ENCODE assay signal across 21 cellular contexts in the genomic region with DNA sequence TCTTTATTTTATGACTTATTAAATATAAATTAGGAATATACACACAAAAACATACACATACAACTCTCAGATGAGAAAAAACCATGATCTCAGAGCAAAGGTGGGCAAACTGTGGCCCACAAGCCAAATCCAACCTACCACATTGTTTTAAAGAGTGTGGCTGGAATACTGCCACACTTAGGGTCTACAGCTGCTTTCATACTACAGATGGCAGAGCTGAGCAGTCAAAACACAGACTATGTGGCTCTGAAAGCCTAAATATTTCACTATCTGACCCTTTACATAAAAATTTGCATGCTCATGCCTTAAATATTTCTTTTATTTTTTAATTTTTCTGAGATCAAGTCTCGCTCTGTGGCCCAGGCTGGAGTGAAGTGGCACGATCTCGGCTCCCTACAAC. TPM values are rescaled to one million over a fixed set of nuclear protein-coding genes. Genes with fewer than 3 reads are reported as not detected.
DNase-seq lines count a peak whose midpoint lies in the region; ATAC-seq and TF ChIP-seq lines count a peak whose summit lies in the region.
"Had no signal": no experiment of that assay in that cellular context is flagged by ENCODE, and none has a peak within 500 bp of the region (broad histone marks: within the 10 kb centered on the region; RNA-seq: fewer than 3 reads in every experiment).

No MANE protein-coding gene starts in this region.

- H3K27ac ChIP-seq in hepatocyte: no peak overlapping the region
- H3K27ac ChIP-seq: A549, SK-N-MC had no signal

- TF ChIP-seq CTCF in astrocyte of the cerebellum (IDR thresholded peaks at IDR 0.05; ENCODE audit: low read depth, low read length, missing control alignments) (peak; percentile 2), hepatocyte (IDR thresholded peaks at IDR 0.05; ENCODE audit: poor library complexity) (peak; percentile 14)

- no peaks in the 10 kb centered on the region for H3K9me3 ChIP-seq in hepatocyte (ENCODE audit: low read depth)
- H3K9me3 ChIP-seq: A549 had no signal

- intact Hi-C loops in Right ventricle myocardium inferior (cut with DNase I): no loop called here

- peaks cover 74% of the 10 kb centered on the region for H3K79me2 ChIP-seq in hepatocyte

- in situ Hi-C loops in astrocyte of the cerebellum (cut with HindIII; ENCODE audit: low sequenced_read_pairs): no loop called here

- H3K4me3 ChIP-seq in astrocyte of the cerebellum (ENCODE audit: low read depth, low read length) (no peak overlapping the region), hepatocyte (no peak overlapping the region)
- H3K4me3 ChIP-seq: A549, SK-N-MC had no signal

- 97% methylated on average over 3 of the region's 3 CpGs for WGBS in hepatocyte (ENCODE audit: low lambda C conversion rate, missing lambda C conversion rate)

- H4K20me1 ChIP-seq in hepatocyte (ENCODE audit: insufficient read depth, poor library complexity, severe bottlenecking): peaks cover 32% of the 10 kb centered on the region

- ATAC-seq in GM21529 (IDR thresholded peaks at IDR 0.05; ENCODE audit: unreplicated experiment) (no peak), Right ventricle myocardium inferior (no peak)
- ATAC-seq: HCT116 had no signal

- no peak overlapping the region for H3K4me2 ChIP-seq in hepatocyte
- H3K4me2 ChIP-seq: A549 had no signal

- peak; percentile 34 for DNase-seq in D341Med (ENCODE audit: low spot score)
- peak; percentile 14 for DNase-seq in EH (ENCODE audit: low read depth)
- no peak for DNase-seq in astrocyte of the cerebellum (ENCODE audit: low read depth)
- no peak for DNase-seq in hepatocyte (ENCODE audit: low spot score)
- no peak for DNase-seq in NCI-H82 (lab: John Stamatoyannopoulos, UW)
- DNase-seq in Right ventricle myocardium inferior (ENCODE audit: missing footprints): no peak
- DNase-seq: DMS79 treated with DMSO at 0.1 percent for 48 hours, GOT3, Kasumi-1, NCI-H187, NCI-H2227 treated with DMSO at 0.1 percent for 48 hours, NCI-H510A, OCI-M1, SHP77 treated with DMSO at 0.1 percent for 48 hours had no signal

- no peaks in the 10 kb centered on the region for H3K9me2 ChIP-seq in hepatocyte (replicated peaks; ENCODE audit: insufficient read depth)

- no peaks in the 10 kb centered on the region for H3K27me3 ChIP-seq in hepatocyte

- H3K4me1 ChIP-seq in hepatocyte (ENCODE audit: insufficient read depth): no peaks in the 10 kb centered on the region
- H3K4me1 ChIP-seq: A549 had no signal

- no peaks in the 10 kb centered on the region for H3K36me3 ChIP-seq in hepatocyte (replicated peaks; ENCODE audit: insufficient read depth, low read depth)

- H2AFZ ChIP-seq in hepatocyte: no peak overlapping the region

RNA-seq across cellular contexts. Expression of a gene that starts 28.3 kb away (rescaled TPM):
- total RNA-seq in hepatocyte (19.2 and 22.6 TPM in 2 replicates), Right ventricle myocardium inferior (1.1 TPM)
- polyA plus RNA-seq in hepatocyte: 30.5 and 36.3 TPM in 2 replicates
- total RNA-seq: G401 had no signal

RNA-seq across cellular contexts. Expression of a gene that starts 35.3 kb away (rescaled TPM):
- total RNA-seq in hepatocyte: 146 and 174 TPM in 2 replicates
- 1,138 and 1,156 TPM in 2 replicates for polyA plus RNA-seq in hepatocyte
- total RNA-seq in Right ventricle myocardium inferior: 1,774 TPM

RNA-seq across cellular contexts. Expression of a gene that starts 35.5 kb away (rescaled TPM):
- total RNA-seq in hepatocyte: 0.76 and 1.7 TPM in 2 replicates
- 2.2 and 4.1 TPM in 2 replicates for polyA plus RNA-seq in hepatocyte
- 0.24 TPM for total RNA-seq in Right ventricle myocardium inferior
- polyA plus RNA-seq: CD14-positive monocyte, IgD-negative memory B cell had no signal

Comparison
In these comparisons a context has a peak if more than half of its experiments do, and no peak if none do; other contexts are left out.
1. DNase-seq: peak in D341Med (single experiment) and EH (single experiment); none in astrocyte of the cerebellum (single experiment), hepatocyte (single experiment), NCI-H82 (single experiment) and Right ventricle myocardium inferior (single experiment).
2. RNA of a gene that starts 35.3 kb away (total RNA-seq): 1,774 TPM in Right ventricle myocardium inferior (single experiment); 146 to 174 TPM in hepatocyte; every median in the first group is over 10 times any median in the second.